ENCODE assay signal across 8 cellular contexts in genomic region chr19:42074513-42075363, GRCh38. TPM values are rescaled to one million over a fixed set of nuclear protein-coding genes. Genes with fewer than 3 reads are reported as not detected.
DNase-seq lines count a peak whose midpoint lies in the region; ATAC-seq and TF ChIP-seq lines count a peak whose summit lies in the region.

No MANE protein-coding gene starts in this region.

- no peaks in the 10 kb centered on the region for H3K9me3 Mint-ChIP-seq in activated CD4-positive, alpha-beta T cell treated with anti-CD3 and anti-CD28 coated beads, Interleukin-2, amount 10 ng/mL, durations not matched to agents 24 days and 14 days

- DNase-seq in heart left ventricle = peak in 1 of 5 donors; percentile 42
- no peak for DNase-seq in Right ventricle myocardium inferior (ENCODE audit: missing footprints)
- DNase-seq in activated CD4-positive, alpha-beta T cell treated with anti-CD3 and anti-CD28 coated beads, Interleukin-2, amount 10 ng/mL, durations not matched to agents 24 days and 14 days = peak; percentile 76
- no peak for DNase-seq in fibroblast of the aortic adventitia (ENCODE audit: low read depth)
- no peak for DNase-seq in prostate gland (ENCODE audit: low spot score)
- DNase-seq in NCI-H510A treated with DMSO at 0.1 percent for 48 hours (lab: John Stamatoyannopoulos, UW) = no peak
- DNase-seq in stimulated activated CD4-positive, alpha-beta T cell treated with anti-CD3 and anti-CD28 coated beads, Interleukin-12 subunit alpha, Interleukin-12 subunit beta, amount 100 ng/mL, for 4 hours = no peak
- no peak for DNase-seq in NCI-H1092 treated with DMSO at 0.1 percent for 48 hours (lab: John Stamatoyannopoulos, UW)

- intact Hi-C loops in heart left ventricle (cut with DNase I) (loop anchor here in 3 of 10 donors (1.0 to 5.0 kb wide), 5 partner anchors 36 to 192 kb away; partner anchors contain the start of genes ARHGEF1 (in 1 of the 3), ATP1A3 (in 1 of the 3) and RABAC1 (in 1 of the 3)), Right ventricle myocardium inferior (cut with DNase I) (loop anchor here (1.0 to 2.0 kb wide), 2 partner anchors 36 to 80 kb away; partner anchors contain the start of gene ATP1A3), prostate gland (cut with DNase I) (no loop called here)
- intact Hi-C loops in activated CD4-positive, alpha-beta T cell treated with anti-CD3 and anti-CD28 coated beads, Interleukin-2, amount 10 ng/mL, durations not matched to agents 24 days and 14 days (cut with micrococcal nuclease) = no loop called here

- H3K4me3 ChIP-seq in heart left ventricle = peak overlapping the region; percentile 41 to 96 (median 74)
- peak overlapping the region; percentile 93 for H3K4me3 ChIP-seq in fibroblast of the aortic adventitia (ENCODE audit: low read depth, low read length)
- H3K4me3 ChIP-seq in prostate gland = peak overlapping the region; percentile 79 to 94

- peaks cover 24% of the 10 kb centered on the region for H3K36me3 Mint-ChIP-seq in activated CD4-positive, alpha-beta T cell treated with anti-CD3 and anti-CD28 coated beads, Interleukin-2, amount 10 ng/mL, durations not matched to agents 24 days and 14 days (ENCODE audit: low read depth)

- no peak for TF ChIP-seq POLR2A in heart left ventricle (IDR thresholded peaks at IDR 0.05)
- TF ChIP-seq POLR2A in prostate gland (IDR thresholded peaks at IDR 0.05) = no peak

- peaks cover 37% of the 10 kb centered on the region for H3K4me1 Mint-ChIP-seq in activated CD4-positive, alpha-beta T cell treated with anti-CD3 and anti-CD28 coated beads, Interleukin-2, amount 10 ng/mL, durations not matched to agents 24 days and 14 days

- H3K36me3 ChIP-seq in heart left ventricle (peaks cover 0 to 17% (median 13%) of the 10 kb centered on the region in 9 donors), prostate gland (peaks cover 0 to 10% of the 10 kb centered on the region in 2 donors)

- no peak for TF ChIP-seq CTCF in heart left ventricle (IDR thresholded peaks at IDR 0.05)
- no peak for TF ChIP-seq CTCF in fibroblast of the aortic adventitia (IDR thresholded peaks at IDR 0.05; ENCODE audit: insufficient read depth, low read length)
- TF ChIP-seq CTCF in prostate gland (IDR thresholded peaks at IDR 0.05) = no peak

- H3K27ac Mint-ChIP-seq in activated CD4-positive, alpha-beta T cell treated with anti-CD3 and anti-CD28 coated beads, Interleukin-2, amount 10 ng/mL, durations not matched to agents 24 days and 14 days = peak overlapping the region; percentile 100

- 68 to 69% (median 69%) methylated on average over 27 of the region's 27 CpGs for WGBS in heart left ventricle, 4 donors
- 55% methylated on average over 26 of the region's 27 CpGs for WGBS in prostate gland

- H3K27me3 ChIP-seq in heart left ventricle (peaks cover 0 to 7% (median 2%) of the 10 kb centered on the region in 9 donors), prostate gland (replicated peaks; ENCODE audit: insufficient read depth) (no peaks in the 10 kb centered on the region)

- ATAC-seq in heart left ventricle (peak in 1 of 4 donors; percentile 4), Right ventricle myocardium inferior (no peak)

- peaks cover 7% of the 10 kb centered on the region for H3K27me3 Mint-ChIP-seq in activated CD4-positive, alpha-beta T cell treated with anti-CD3 and anti-CD28 coated beads, Interleukin-2, amount 10 ng/mL, durations not matched to agents 24 days and 14 days

- H3K4me3 Mint-ChIP-seq in activated CD4-positive, alpha-beta T cell treated with anti-CD3 and anti-CD28 coated beads, Interleukin-2, amount 10 ng/mL, durations not matched to agents 24 days and 14 days = peak overlapping the region; percentile 99

- H3K27ac ChIP-seq in heart left ventricle = peak overlapping the region; percentile 89 to 99 (median 94)
- H3K27ac ChIP-seq in prostate gland = peak overlapping the region; percentile 91 to 97

- H3K9me3 ChIP-seq in heart left ventricle (no peaks in the 10 kb centered on the region), prostate gland (no peaks in the 10 kb centered on the region)

- peaks cover 0 to 32% (median 17%) of the 10 kb centered on the region in 12 donors for H3K4me1 ChIP-seq in heart left ventricle
- H3K4me1 ChIP-seq in prostate gland (replicated peaks) = peaks cover 5% of the 10 kb centered on the region

RNA-seq across cellular contexts. Expression of gene ZNF574, which starts 1.2 kb away (rescaled TPM):
- total RNA-seq in heart left ventricle (10 to 100 TPM in 3 of 9 donors, 1 to 10 TPM in 6; 6.3 to 17.7 (median 8.8) TPM), Right ventricle myocardium inferior (9.1 TPM), fibroblast of the aortic adventitia (ENCODE audit: low replicate concordance) (4.7 and 17.2 TPM in 2 replicates), prostate gland (10 to 100 TPM; 24.4 to 44.1 TPM)
- polyA plus RNA-seq in heart left ventricle = 1 to 10 TPM; 5.1 to 6.9 TPM
- 16.7 and 18.5 TPM in 2 replicates for total RNA-seq in activated CD4-positive, alpha-beta T cell treated with anti-CD3 and anti-CD28 coated beads, Interleukin-2, amount 10 ng/mL, durations not matched to agents 24 days and 14 days

RNA-seq across cellular contexts. Expression of gene GRIK5, which starts 4.7 kb away (rescaled TPM):
- total RNA-seq in heart left ventricle (1 to 10 TPM; 1.4 to 9.0 (median 3.6) TPM), Right ventricle myocardium inferior (5.1 TPM), fibroblast of the aortic adventitia (ENCODE audit: low replicate concordance) (0.08 and 0.18 TPM in 2 replicates), prostate gland (10 to 100 TPM in 1 of 2 donors, 1 to 10 TPM in 1; 1.3 to 25.2 TPM)
- polyA plus RNA-seq in heart left ventricle = under 1 TPM; 0.28 to 0.72 TPM
- total RNA-seq in activated CD4-positive, alpha-beta T cell treated with anti-CD3 and anti-CD28 coated beads, Interleukin-2, amount 10 ng/mL, durations not matched to agents 24 days and 14 days = 3.9 and 4.9 TPM in 2 replicates

RNA-seq across cellular contexts. Expression of gene POU2F2, which starts 57.5 kb away (rescaled TPM):
- total RNA-seq in heart left ventricle (10 to 100 TPM in 1 of 9 donors, 1 to 10 TPM in 1, under 1 TPM in 7; 0.16 to 10.1 (median 0.50) TPM), Right ventricle myocardium inferior (1.5 TPM), fibroblast of the aortic adventitia (ENCODE audit: low replicate concordance) (0.08 and 0.18 TPM in 2 replicates), prostate gland (10 to 100 TPM in 1 of 2 donors, 1 to 10 TPM in 1; 3.4 to 17.4 TPM)
- under 1 TPM; 0.61 to 0.69 TPM for polyA plus RNA-seq in heart left ventricle
- total RNA-seq in activated CD4-positive, alpha-beta T cell treated with anti-CD3 and anti-CD28 coated beads, Interleukin-2, amount 10 ng/mL, durations not matched to agents 24 days and 14 days = 71.5 and 72.0 TPM in 2 replicates
